ENCODE assay signal across 8 cellular contexts in the genomic region with DNA sequence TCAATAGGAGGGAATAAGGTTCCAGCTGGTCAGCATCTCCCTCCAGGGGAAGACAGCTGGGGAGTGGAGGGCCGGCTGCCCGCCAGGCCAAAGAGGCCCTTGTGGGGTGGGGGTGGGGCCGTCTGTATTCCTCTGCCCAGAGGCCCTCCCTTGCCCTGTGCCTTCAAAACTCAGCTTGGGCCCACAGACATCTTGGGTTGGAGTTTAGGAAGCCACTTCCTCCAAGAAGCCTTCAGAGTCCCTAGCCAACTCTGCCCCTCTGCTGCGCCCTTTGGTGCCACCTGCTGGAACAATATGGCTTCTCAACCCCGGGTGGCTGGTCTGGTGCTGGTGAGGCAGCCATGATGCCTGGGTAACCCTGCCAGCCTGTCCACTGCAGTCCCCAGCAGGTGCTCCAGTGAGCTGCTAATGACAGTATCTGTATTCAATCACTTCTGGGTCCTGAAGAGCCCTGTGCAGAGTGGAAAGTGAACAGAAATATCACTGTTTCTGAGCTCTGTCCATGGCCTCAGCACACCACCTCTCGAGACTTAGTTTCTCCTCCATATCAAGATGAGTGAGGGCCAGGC. TPM values are rescaled to one million over a fixed set of nuclear protein-coding genes. Genes with fewer than 3 reads are reported as not detected.
DNase-seq lines count a peak whose midpoint lies in the region; ATAC-seq and TF ChIP-seq lines count a peak whose summit lies in the region.

No MANE protein-coding gene starts in this region.

- H3K4me1 Mint-ChIP-seq in Calu3 (ENCODE audit: low read depth, unreplicated experiment), result peaks cover 22% of the 10 kb centered on the region
- H3K4me1 Mint-ChIP-seq in chondrocyte (ENCODE audit: low read depth), result peaks cover 12% of the 10 kb centered on the region
- peaks cover 0 to 10% (median 0%) of the 10 kb centered on the region in 7 donors for H3K4me1 Mint-ChIP-seq in naive thymus-derived CD4-positive, alpha-beta T cell

- intact Hi-C loops in Calu3 (cut with micrococcal nuclease; ENCODE audit: unreplicated experiment), result no loop called here
- intact Hi-C loops in naive thymus-derived CD4-positive, alpha-beta T cell (cut with micrococcal nuclease), result no loop called here
- intact Hi-C loops in transverse colon (cut with DNase I; ENCODE audit: low total_unique reads), result no loop called here

- peak; percentile 79 for TF ChIP-seq CTCF in Calu3 (IDR thresholded peaks at IDR 0.05; ENCODE audit: unreplicated experiment)
- TF ChIP-seq CTCF in WI38 (IDR thresholded peaks at IDR 0.05; ENCODE audit: low read depth, low read length), result peak; percentile 52
- TF ChIP-seq CTCF in chondrocyte (IDR thresholded peaks at IDR 0.05), result peak; percentile 64
- peak; percentile 28 to 61 (median 46) for TF ChIP-seq CTCF in transverse colon (IDR thresholded peaks at IDR 0.05)

- peak; percentile 87 for DNase-seq in Calu3
- DNase-seq in HUDEP-2 (lab: John Stamatoyannopoulos, UW; ENCODE audit: unreplicated experiment in 76 of 76), result peak in 67 of 76 experiments; percentile 17 to 88 (median 67)
- DNase-seq in chondrocyte (ENCODE audit: low spot score), result no peak
- DNase-seq in naive thymus-derived CD4-positive, alpha-beta T cell, result peak in 8 of 9 donors; percentile 9 to 77 (median 28)
- peak; percentile 78 for DNase-seq in transverse colon
- DNase-seq in NCI-H1105 (lab: John Stamatoyannopoulos, UW), result no peak

- no peaks in the 10 kb centered on the region for H3K9me3 ChIP-seq in naive thymus-derived CD4-positive, alpha-beta T cell (ENCODE audit: control insufficient read depth in 2 of 3, low read length in 3 of 3)
- no peaks in the 10 kb centered on the region for H3K9me3 ChIP-seq in transverse colon

- no peak overlapping the region for H3K27ac ChIP-seq in naive thymus-derived CD4-positive, alpha-beta T cell (ENCODE audit: low read depth, low read length)
- H3K27ac ChIP-seq in transverse colon, result peak overlapping the region; percentile 86 to 94 (median 88)

- no peak for TF ChIP-seq EP300 in transverse colon (IDR thresholded peaks at IDR 0.05; ENCODE audit: low read depth)

- no TSS peak for BruUV-seq in Calu3 (replicated peaks; lab: Mats Ljungman, UMichigan)

- in situ Hi-C loops in transverse colon (cut with MboI; ENCODE audit: low pct_ligation_motif_present in 1 of 4, low pct_unique_long_range_greater_than_20kb in 1 of 4, low sequenced_read_pairs in 3 of 4), result no loop called here

- H3K36me3 Mint-ChIP-seq in Calu3 (ENCODE audit: insufficient read depth, unreplicated experiment), result peaks cover 22% of the 10 kb centered on the region
- H3K36me3 Mint-ChIP-seq in chondrocyte (ENCODE audit: low read depth), result peaks cover 10% of the 10 kb centered on the region
- peaks cover 0 to 28% (median 7%) of the 10 kb centered on the region in 5 donors for H3K36me3 Mint-ChIP-seq in naive thymus-derived CD4-positive, alpha-beta T cell

- POLR2A ChIA-PET in naive thymus-derived CD4-positive, alpha-beta T cell (lab: Charles Lee), result no interaction called here

- H3K27me3 ChIP-seq in naive thymus-derived CD4-positive, alpha-beta T cell (ENCODE audit: control insufficient read depth in 2 of 2, insufficient read depth in 2 of 2, low read length in 2 of 2), result no peaks in the 10 kb centered on the region
- H3K27me3 ChIP-seq in transverse colon, result no peaks in the 10 kb centered on the region

- CTCF ChIA-PET in Calu3 (lab: Charles Lee), result interaction anchor here (0.5 to 1.7 kb wide), 12 partner anchors 9 to 200 kb away, joined by 3 to 20 read pairs (median 4); a partner anchor contains a TSS
- CTCF ChIA-PET in naive thymus-derived CD4-positive, alpha-beta T cell (lab: Charles Lee), result interaction anchor here (0.6 kb wide), 1 partner anchor 167 kb away, joined by 3 read pairs; no protein-coding TSS in a partner anchor

- H3K9me3 Mint-ChIP-seq in Calu3 (ENCODE audit: low read depth, unreplicated experiment), result no peaks in the 10 kb centered on the region
- H3K9me3 Mint-ChIP-seq in chondrocyte (ENCODE audit: low read depth), result no peaks in the 10 kb centered on the region
- no peaks in the 10 kb centered on the region for H3K9me3 Mint-ChIP-seq in naive thymus-derived CD4-positive, alpha-beta T cell

- H3K4me3 ChIP-seq in WI38 (ENCODE audit: low read depth, low read length) (no peak overlapping the region), transverse colon (no peak overlapping the region)
- no peak overlapping the region for H3K4me3 ChIP-seq in naive thymus-derived CD4-positive, alpha-beta T cell (ENCODE audit: low read length)

- TF ChIP-seq POLR2A in transverse colon (IDR thresholded peaks at IDR 0.05), result no peak

- no peak overlapping the region for H3K27ac Mint-ChIP-seq in Calu3 (ENCODE audit: unreplicated experiment)
- H3K27ac Mint-ChIP-seq in chondrocyte (ENCODE audit: unreplicated experiment), result no peak overlapping the region
- no peak overlapping the region for H3K27ac Mint-ChIP-seq in naive thymus-derived CD4-positive, alpha-beta T cell

- peaks cover 0 to 90% (median 0%) of the 10 kb centered on the region in 3 experiments for H3K36me3 ChIP-seq in naive thymus-derived CD4-positive, alpha-beta T cell (ENCODE audit: control insufficient read depth in 2 of 3, insufficient read depth in 3 of 3, low read length in 3 of 3)
- H3K36me3 ChIP-seq in transverse colon, result no peaks in the 10 kb centered on the region

- H3K27me3 Mint-ChIP-seq in Calu3 (ENCODE audit: unreplicated experiment) (no peaks in the 10 kb centered on the region), chondrocyte (ENCODE audit: low read depth) (no peaks in the 10 kb centered on the region)
- H3K27me3 Mint-ChIP-seq in naive thymus-derived CD4-positive, alpha-beta T cell, result no peaks in the 10 kb centered on the region

- ATAC-seq in naive thymus-derived CD4-positive, alpha-beta T cell, result peak; percentile 76
- no peak for ATAC-seq in HG03442 (IDR thresholded peaks at IDR 0.05; ENCODE audit: unreplicated experiment)

- 47% methylated on average over 5 of the region's 6 CpGs; no CpG with 5 or more reads in 1 of the 2 donors for WGBS in transverse colon (ENCODE audit: low coverage in 1 of 2), 2 donors

- H3K4me1 ChIP-seq in naive thymus-derived CD4-positive, alpha-beta T cell (ENCODE audit: control insufficient read depth in 2 of 2, insufficient read depth in 2 of 2, low read length in 2 of 2), result no peaks in the 10 kb centered on the region
- peaks cover 83 to 100% (median 95%) of the 10 kb centered on the region in 4 donors for H3K4me1 ChIP-seq in transverse colon

- no peak overlapping the region for H3K4me3 Mint-ChIP-seq in Calu3 (ENCODE audit: low read depth, unreplicated experiment)
- H3K4me3 Mint-ChIP-seq in chondrocyte (ENCODE audit: unreplicated experiment), result no peak overlapping the region
- no peak overlapping the region for H3K4me3 Mint-ChIP-seq in naive thymus-derived CD4-positive, alpha-beta T cell

RNA-seq across cellular contexts. Expression of a gene that starts 16.7 kb away (rescaled TPM):
- total RNA-seq in Calu3 (2022) (10.2 and 10.8 TPM in 2 replicates), chondrocyte (0.20 to 0.77 TPM in 2 of 3 replicates, not detected in the other), transverse colon (1,000 to 10,000 TPM in 1 of 4 donors, 100 to 1,000 TPM in 3; 667 to 1,081 (median 790) TPM)
- under 1 TPM in 1 of 5 experiments, not detected in 4; 0.17 TPM for total RNA-seq in naive thymus-derived CD4-positive, alpha-beta T cell
- not detected for polyA plus RNA-seq in naive thymus-derived CD4-positive, alpha-beta T cell

RNA-seq across cellular contexts. Expression of a gene that starts 31.3 kb away (rescaled TPM):
- 22.6 and 24.4 TPM in 2 replicates for total RNA-seq in Calu3 (2022)
- 11.8 to 15.0 TPM (median 12.2 TPM) in 3 replicates for total RNA-seq in chondrocyte
- total RNA-seq in naive thymus-derived CD4-positive, alpha-beta T cell, result 1 to 10 TPM in 1 of 5 experiments, under 1 TPM in 2, not detected in 2; 0.34 to 3.6 (median 0.48) TPM
- polyA plus RNA-seq in naive thymus-derived CD4-positive, alpha-beta T cell, result not detected
- total RNA-seq in transverse colon, result 10 to 100 TPM in 2 of 4 donors, 1 to 10 TPM in 2; 7.1 to 36.3 (median 20.5) TPM

RNA-seq across cellular contexts. Expression of a gene that starts 33.4 kb away (rescaled TPM):
- 85.3 and 91.0 TPM in 2 replicates for total RNA-seq in Calu3 (2022)
- total RNA-seq in chondrocyte, result 83.8 to 89.8 TPM (median 85.5 TPM) in 3 replicates
- 100 to 1,000 TPM in 1 of 5 experiments, 10 to 100 TPM in 4; 35.8 to 104 (median 54.7) TPM for total RNA-seq in naive thymus-derived CD4-positive, alpha-beta T cell
- 100 to 1,000 TPM in 1 of 2 donors, 10 to 100 TPM in 1; 61.5 to 102 TPM for polyA plus RNA-seq in naive thymus-derived CD4-positive, alpha-beta T cell
- total RNA-seq in transverse colon, result 100 to 1,000 TPM; 218 to 457 (median 386) TPM

RNA-seq across cellular contexts. Expression of a gene that starts 35.8 kb away (rescaled TPM):
- total RNA-seq in Calu3 (2022), result not detected in 2 replicates
- total RNA-seq in chondrocyte, result not detected in 3 replicates
- not detected for total RNA-seq in naive thymus-derived CD4-positive, alpha-beta T cell
- polyA plus RNA-seq in naive thymus-derived CD4-positive, alpha-beta T cell, result not detected
- not detected for total RNA-seq in transverse colon

RNA-seq across cellular contexts. Expression of a gene that starts 54.3 kb away (rescaled TPM):
- 8.5 and 8.8 TPM in 2 replicates for total RNA-seq in Calu3 (2022)
- total RNA-seq in chondrocyte, result 2.7 to 3.6 TPM (median 3.3 TPM) in 3 replicates
- 10 to 100 TPM in 1 of 5 experiments, under 1 TPM in 1, not detected in 3; 0.37 to 18.7 TPM for total RNA-seq in naive thymus-derived CD4-positive, alpha-beta T cell
- polyA plus RNA-seq in naive thymus-derived CD4-positive, alpha-beta T cell, result under 1 TPM in 1 of 2 donors, not detected in 1; 0.19 TPM
- total RNA-seq in transverse colon, result 10 to 100 TPM in 1 of 4 donors, 1 to 10 TPM in 2, not detected in 1; 3.5 to 20.9 (median 5.7) TPM

Comparison
In these comparisons a context has a peak if more than half of its experiments do, and no peak if none do; other contexts are left out.
1. DNase-seq: peak in Calu3 (single experiment), HUDEP-2 (67 of 76), naive thymus-derived CD4-positive, alpha-beta T cell (8 of 9) and transverse colon (single experiment); none in chondrocyte (single experiment) and NCI-H1105 (single experiment).
2. RNA of a gene that starts 16.7 kb away (total RNA-seq): 667 to 1,081 TPM in transverse colon; 10.2 to 10.8 TPM in Calu3, 0.17 TPM in naive thymus-derived CD4-positive, alpha-beta T cell and 0.20 to 0.77 TPM in chondrocyte; every median in the first group is over 10 times any median in the second.
3. Peak in every context shown above with its lines, with median percentiles within 50 percentile points of each other: CTCF ChIP-seq.